In genomic region chr21:42534361-42534900, GRCh38 we compare ENCODE assay signal across 11 cellular contexts. TPM values are rescaled to one million over a fixed set of nuclear protein-coding genes. Genes with fewer than 3 reads are reported as not detected.
DNase-seq lines count a peak whose midpoint lies in the region; TF ChIP-seq lines count a peak whose summit lies in the region.
"Had no signal": no experiment of that assay in that cellular context is flagged by ENCODE, and none has a peak within 500 bp of the region (broad histone marks: within the 10 kb centered on the region; RNA-seq: fewer than 3 reads in every experiment).

No MANE protein-coding gene starts in this region.

- intact Hi-C loops in activated naive CD4-positive, alpha-beta T cell treated with anti-CD3 and anti-CD28 coated beads for 36 hours (cut with micrococcal nuclease) = no loop called here
- intact Hi-C loops in cardiac septum (cut with DNase I) = no loop called here
- intact Hi-C loops in tibial artery (cut with DNase I; ENCODE audit: low total_unique reads) = no loop called here

- H3K27ac ChIP-seq in tibial artery = no peak overlapping the region
- H3K27ac ChIP-seq in brain microvascular endothelial cell = no peak overlapping the region
- H3K27ac ChIP-seq: esophagus muscularis mucosa had no signal

- no peaks in the 10 kb centered on the region for H3K27me3 Mint-ChIP-seq in activated naive CD4-positive, alpha-beta T cell treated with anti-CD3 and anti-CD28 coated beads for 36 hours (ENCODE audit: low read depth)
- H3K27me3 Mint-ChIP-seq: activated naive CD4-positive, alpha-beta T cell treated with anti-CD3 and anti-CD28 coated beads, Interleukin-2, amount 50 U/mL, for 24 hours had no signal

- no peaks in the 10 kb centered on the region for H3K9me3 Mint-ChIP-seq in activated naive CD4-positive, alpha-beta T cell treated with anti-CD3 and anti-CD28 coated beads for 36 hours
- H3K9me3 Mint-ChIP-seq: activated naive CD4-positive, alpha-beta T cell treated with anti-CD3 and anti-CD28 coated beads, Interleukin-2, amount 50 U/mL, for 24 hours had no signal

- H3K27me3 ChIP-seq in tibial artery (no peaks in the 10 kb centered on the region), brain microvascular endothelial cell (replicated peaks) (no peaks in the 10 kb centered on the region)
- H3K27me3 ChIP-seq: esophagus muscularis mucosa had no signal

- in situ Hi-C loops in brain microvascular endothelial cell (cut with HindIII; ENCODE audit: low pct_ligation_motif_present, low sequenced_read_pairs) = no loop called here

- H3K4me3 ChIP-seq in tibial artery (no peak overlapping the region), brain microvascular endothelial cell (ENCODE audit: low read depth, low read length) (no peak overlapping the region)
- H3K4me3 ChIP-seq: esophagus muscularis mucosa had no signal

- H3K4me1 ChIP-seq in tibial artery = peaks cover 0 to 15% (median 13%) of the 10 kb centered on the region in 4 donors

- TF ChIP-seq CTCF in tibial artery (IDR thresholded peaks at IDR 0.05) = no peak
- no peak for TF ChIP-seq CTCF in brain microvascular endothelial cell (IDR thresholded peaks at IDR 0.05; ENCODE audit: low read depth, low read length, missing control alignments)

- CTCF ChIA-PET in activated naive CD4-positive, alpha-beta T cell treated with anti-CD3 and anti-CD28 coated beads for 36 hours (lab: Charles Lee) = no interaction called here

- no peak for DNase-seq in activated naive CD4-positive, alpha-beta T cell treated with anti-CD3 and anti-CD28 coated beads for 36 hours
- DNase-seq in activated naive CD4-positive, alpha-beta T cell treated with Interleukin-2 at 50 U/mL for 16 hours = no peak
- DNase-seq in NCI-H82 (lab: John Stamatoyannopoulos, UW) (peak; percentile 91), cardiac septum (ENCODE audit: low spot score) (peak; percentile 74), tibial artery (peak; percentile 47 to 73), brain microvascular endothelial cell (no peak), D341Med (ENCODE audit: low spot score) (no peak)
- DNase-seq in stimulated activated CD4-positive, alpha-beta T cell treated with anti-CD3 and anti-CD28 coated beads, Interleukin-4, amount 100 ng/mL, for 24 hours = no peak
- DNase-seq: SIG-M5 had no signal

- peak overlapping the region; percentile 31 for H3K27ac Mint-ChIP-seq in activated naive CD4-positive, alpha-beta T cell treated with anti-CD3 and anti-CD28 coated beads for 36 hours
- H3K27ac Mint-ChIP-seq: activated naive CD4-positive, alpha-beta T cell treated with anti-CD3 and anti-CD28 coated beads, Interleukin-2, amount 50 U/mL, for 24 hours had no signal

- peaks cover 3 to 48% (median 15%) of the 10 kb centered on the region in 3 donors for H3K36me3 ChIP-seq in tibial artery
- H3K36me3 ChIP-seq in brain microvascular endothelial cell (replicated peaks) = no peaks in the 10 kb centered on the region

- H3K36me3 Mint-ChIP-seq in activated naive CD4-positive, alpha-beta T cell treated with anti-CD3 and anti-CD28 coated beads for 36 hours (ENCODE audit: low read depth) = peaks cover 24% of the 10 kb centered on the region

- H3K9me3 ChIP-seq in tibial artery = no peaks in the 10 kb centered on the region
- H3K9me3 ChIP-seq: esophagus muscularis mucosa had no signal

- peak overlapping the region; percentile 49 for H3K4me3 Mint-ChIP-seq in activated naive CD4-positive, alpha-beta T cell treated with anti-CD3 and anti-CD28 coated beads for 36 hours
- H3K4me3 Mint-ChIP-seq: activated naive CD4-positive, alpha-beta T cell treated with anti-CD3 and anti-CD28 coated beads, Interleukin-2, amount 50 U/mL, for 24 hours had no signal

- H3K4me1 Mint-ChIP-seq in activated naive CD4-positive, alpha-beta T cell treated with anti-CD3 and anti-CD28 coated beads for 36 hours (ENCODE audit: low read depth) = peaks cover 31% of the 10 kb centered on the region

RNA-seq across cellular contexts. Expression of gene SLC37A1, which starts 20.8 kb away (rescaled TPM):
- 10 to 100 TPM; 18.4 to 18.7 TPM for total RNA-seq in activated naive CD4-positive, alpha-beta T cell treated with anti-CD3 and anti-CD28 coated beads for 36 hours
- 6.7 TPM for total RNA-seq in cardiac septum

RNA-seq across cellular contexts. Expression of gene RSPH1, which starts 38.4 kb away (rescaled TPM):
- total RNA-seq in activated naive CD4-positive, alpha-beta T cell treated with anti-CD3 and anti-CD28 coated beads for 36 hours = under 1 TPM in 1 of 2 experiments, not detected in 1; 0.22 TPM
- total RNA-seq in cardiac septum = not detected

Comparison
In these comparisons a context has a peak if more than half of its experiments do, and no peak if none do; other contexts are left out.
1. DNase-seq: peak in NCI-H82 (single experiment), cardiac septum (single experiment) and tibial artery (2 of 2); none in activated naive CD4-positive, alpha-beta T cell treated with anti-CD3 and anti-CD28 coated beads for 36 hours (single experiment), activated naive CD4-positive, alpha-beta T cell treated with Interleukin-2 at 50 U/mL for 16 hours (single experiment), brain microvascular endothelial cell (single experiment), D341Med (single experiment) and stimulated activated CD4-positive, alpha-beta T cell treated with anti-CD3 and anti-CD28 coated beads, Interleukin-4, amount 100 ng/mL, for 24 hours (single experiment).